In genomic region chr1:36367067-36367466, GRCh38 we compare ENCODE assay signal across 11 cellular contexts. TPM values are rescaled to one million over a fixed set of nuclear protein-coding genes. Genes with fewer than 3 reads are reported as not detected.
DNase-seq lines count a peak whose midpoint lies in the region; ATAC-seq and TF ChIP-seq lines count a peak whose summit lies in the region.
"Had no signal": no experiment of that assay in that cellular context is flagged by ENCODE, and none has a peak within 500 bp of the region (broad histone marks: within the 10 kb centered on the region; RNA-seq: fewer than 3 reads in every experiment).

No MANE protein-coding gene starts in this region.

- H3K9ac ChIP-seq in MM.1S (ENCODE audit: low read length) = no peak overlapping the region

- no peaks in the 10 kb centered on the region; the same call in 1 of the 2 replicates for H3F3A ChIP-seq in MM.1S (ENCODE audit: insufficient read depth, low read length)

- no peaks in the 10 kb centered on the region for H3K9me3 ChIP-seq in MM.1S (replicated peaks; ENCODE audit: insufficient read depth, low read length)
- H3K9me3 ChIP-seq: tibial artery had no signal

- intact Hi-C loops in activated CD8-positive, alpha-beta T cell treated with anti-CD3 and anti-CD28 coated beads for 36 hours (cut with micrococcal nuclease) = no loop called here

- no peak overlapping the region for H3K4me3 ChIP-seq in MM.1S (ENCODE audit: low read length)
- H3K4me3 ChIP-seq: SK-N-MC, tibial artery had no signal

- H3K9me2 ChIP-seq in MM.1S (replicated peaks; ENCODE audit: insufficient read depth, low read length) = no peaks in the 10 kb centered on the region

- H3K4me2 ChIP-seq in MM.1S (ENCODE audit: low read depth, low read length) = no peak overlapping the region

- no peak overlapping the region for H3K4me3 Mint-ChIP-seq in activated T-cell treated with anti-CD3 and anti-CD28 coated beads, Interleukin-2, amount 50 U/mL, for 24 hours
- no peak overlapping the region for H3K4me3 Mint-ChIP-seq in activated CD8-positive, alpha-beta T cell treated with anti-CD3 and anti-CD28 coated beads for 36 hours
- no peak overlapping the region for H3K4me3 Mint-ChIP-seq in immature natural killer cell

- POLR2A ChIA-PET in activated CD8-positive, alpha-beta T cell treated with anti-CD3 and anti-CD28 coated beads for 36 hours (lab: Charles Lee) = interaction anchor here (1.1 to 2.8 kb wide), 4 partner anchors 10 to 211 kb away, joined by 3 to 8 read pairs (median 5); partner anchors contain the start of genes LSM10 and MAP7D1

- no peak for TF ChIP-seq CTCF in activated CD8-positive, alpha-beta T cell treated with anti-CD3 and anti-CD28 coated beads for 36 hours (IDR thresholded peaks at IDR 0.05)
- no peak for TF ChIP-seq CTCF in MM.1S (IDR thresholded peaks at IDR 0.05; ENCODE audit: low read length)

- H3K4me1 ChIP-seq in MM.1S (ENCODE audit: low read length) = peaks cover 7% of the 10 kb centered on the region; the same call in 1 of the 2 replicates

- H3K79me2 ChIP-seq in MM.1S (ENCODE audit: low read length) = peaks cover 49% of the 10 kb centered on the region

- peaks cover 52% of the 10 kb centered on the region for H3K4me1 Mint-ChIP-seq in activated T-cell treated with anti-CD3 and anti-CD28 coated beads, Interleukin-2, amount 50 U/mL, for 24 hours (ENCODE audit: low read depth)
- peaks cover 48% of the 10 kb centered on the region for H3K4me1 Mint-ChIP-seq in activated CD8-positive, alpha-beta T cell treated with anti-CD3 and anti-CD28 coated beads for 36 hours (ENCODE audit: low read depth)
- H3K4me1 Mint-ChIP-seq in immature natural killer cell = peaks cover 46 to 53% of the 10 kb centered on the region in 2 donors

- no peak overlapping the region for H2AFZ ChIP-seq in MM.1S (ENCODE audit: low read length)

- H3K9me3 Mint-ChIP-seq in activated T-cell treated with anti-CD3 and anti-CD28 coated beads, Interleukin-2, amount 50 U/mL, for 24 hours = no peaks in the 10 kb centered on the region
- H3K9me3 Mint-ChIP-seq in activated CD8-positive, alpha-beta T cell treated with anti-CD3 and anti-CD28 coated beads for 36 hours = no peaks in the 10 kb centered on the region
- H3K9me3 Mint-ChIP-seq in immature natural killer cell = no peaks in the 10 kb centered on the region

- peaks cover 52% of the 10 kb centered on the region for H3K36me3 Mint-ChIP-seq in activated T-cell treated with anti-CD3 and anti-CD28 coated beads, Interleukin-2, amount 50 U/mL, for 24 hours (ENCODE audit: low read depth)
- peaks cover 10% of the 10 kb centered on the region for H3K36me3 Mint-ChIP-seq in activated CD8-positive, alpha-beta T cell treated with anti-CD3 and anti-CD28 coated beads for 36 hours (ENCODE audit: low read depth)
- peaks cover 0 to 3% (median 0%) of the 10 kb centered on the region in 3 donors for H3K36me3 Mint-ChIP-seq in immature natural killer cell

- H3K36me3 ChIP-seq in MM.1S (replicated peaks; ENCODE audit: insufficient read depth, low read length) = no peaks in the 10 kb centered on the region; the same call in 1 of the 2 replicates

- H3K27me3 ChIP-seq in MM.1S (replicated peaks; ENCODE audit: insufficient read depth, low read length) = no peaks in the 10 kb centered on the region
- H3K27me3 ChIP-seq: tibial artery had no signal

- H4K20me1 ChIP-seq in MM.1S (ENCODE audit: insufficient read depth, low read length) = no peaks in the 10 kb centered on the region

- no peak for DNase-seq in activated T-cell treated with anti-CD3 and anti-CD28 coated beads, Interleukin-2, amount 50 U/mL, for 24 hours
- no peak for DNase-seq in activated T-cell treated with anti-CD3 and anti-CD28 coated beads, Interleukin-2, amount 50 U/mL, for 48 hours
- no peak for DNase-seq in activated CD8-positive, alpha-beta T cell treated with anti-CD3 and anti-CD28 coated beads for 36 hours
- no peak for DNase-seq in immature natural killer cell
- no peak for DNase-seq in substantia nigra (lab: John Stamatoyannopoulos, UW)
- DNase-seq in CD1c-positive myeloid dendritic cell (ENCODE audit: extremely low spot score) = no peak
- no peak for DNase-seq in HPDE6-E6E7 (ENCODE audit: extremely low spot score)
- no peak for DNase-seq in MM.1S
- DNase-seq: foreskin melanocyte, tibial artery had no signal

- H3K27ac Mint-ChIP-seq in activated T-cell treated with anti-CD3 and anti-CD28 coated beads, Interleukin-2, amount 50 U/mL, for 24 hours = peak overlapping the region; percentile 93
- H3K27ac Mint-ChIP-seq in activated CD8-positive, alpha-beta T cell treated with anti-CD3 and anti-CD28 coated beads for 36 hours = peak overlapping the region; percentile 88
- H3K27ac Mint-ChIP-seq in immature natural killer cell = peak overlapping the region; percentile 29 to 85 (median 80)

- H3K27me3 Mint-ChIP-seq in activated T-cell treated with anti-CD3 and anti-CD28 coated beads, Interleukin-2, amount 50 U/mL, for 24 hours = no peaks in the 10 kb centered on the region
- H3K27me3 Mint-ChIP-seq in activated CD8-positive, alpha-beta T cell treated with anti-CD3 and anti-CD28 coated beads for 36 hours = no peaks in the 10 kb centered on the region
- H3K27me3 Mint-ChIP-seq in immature natural killer cell (ENCODE audit: low read depth in 3 of 3) = peaks cover 0 to 2% (median 0%) of the 10 kb centered on the region in 3 donors

- CTCF ChIA-PET in activated CD8-positive, alpha-beta T cell treated with anti-CD3 and anti-CD28 coated beads for 36 hours (lab: Charles Lee) = interaction anchor here (0.7 to 6.4 kb wide), 16 partner anchors 10 to 218 kb away, joined by 3 to 102 read pairs (median 4); partner anchors contain the start of genes EVA1B, LSM10, THRAP3 and TRAPPC3

- no peak for ATAC-seq in activated CD8-positive, alpha-beta T cell treated with anti-CD3 and anti-CD28 coated beads for 36 hours

- H3K27ac ChIP-seq in substantia nigra (ENCODE audit: low read depth, low read length, poor library complexity, severe bottlenecking) (peak overlapping the region; percentile 26), MM.1S (ENCODE audit: low read length) (no peak overlapping the region)
- H3K27ac ChIP-seq: SK-N-MC had no signal

RNA-seq across cellular contexts. Expression of gene STK40, which starts 18.7 kb away (rescaled TPM):
- 10 to 100 TPM; 41.2 to 44.4 TPM for total RNA-seq in activated CD8-positive, alpha-beta T cell treated with anti-CD3 and anti-CD28 coated beads for 36 hours
- 100 to 1,000 TPM in 1 of 3 donors, 10 to 100 TPM in 2; 43.3 to 101 (median 61.5) TPM for polyA plus RNA-seq in immature natural killer cell

RNA-seq across cellular contexts. Expression of gene LSM10, which starts 30.6 kb away (rescaled TPM):
- total RNA-seq in activated CD8-positive, alpha-beta T cell treated with anti-CD3 and anti-CD28 coated beads for 36 hours = 10 to 100 TPM; 43.8 to 46.2 TPM
- polyA plus RNA-seq in immature natural killer cell = 100 to 1,000 TPM; 156 to 181 (median 164) TPM

RNA-seq across cellular contexts. Expression of gene EVA1B, which starts 43.6 kb away (rescaled TPM):
- total RNA-seq in activated CD8-positive, alpha-beta T cell treated with anti-CD3 and anti-CD28 coated beads for 36 hours = 1 to 10 TPM; 5.8 to 6.5 TPM
- polyA plus RNA-seq in immature natural killer cell = 10 to 100 TPM in 2 of 3 donors, 1 to 10 TPM in 1; 8.8 to 29.2 (median 11.1) TPM
